In the genomic region with DNA sequence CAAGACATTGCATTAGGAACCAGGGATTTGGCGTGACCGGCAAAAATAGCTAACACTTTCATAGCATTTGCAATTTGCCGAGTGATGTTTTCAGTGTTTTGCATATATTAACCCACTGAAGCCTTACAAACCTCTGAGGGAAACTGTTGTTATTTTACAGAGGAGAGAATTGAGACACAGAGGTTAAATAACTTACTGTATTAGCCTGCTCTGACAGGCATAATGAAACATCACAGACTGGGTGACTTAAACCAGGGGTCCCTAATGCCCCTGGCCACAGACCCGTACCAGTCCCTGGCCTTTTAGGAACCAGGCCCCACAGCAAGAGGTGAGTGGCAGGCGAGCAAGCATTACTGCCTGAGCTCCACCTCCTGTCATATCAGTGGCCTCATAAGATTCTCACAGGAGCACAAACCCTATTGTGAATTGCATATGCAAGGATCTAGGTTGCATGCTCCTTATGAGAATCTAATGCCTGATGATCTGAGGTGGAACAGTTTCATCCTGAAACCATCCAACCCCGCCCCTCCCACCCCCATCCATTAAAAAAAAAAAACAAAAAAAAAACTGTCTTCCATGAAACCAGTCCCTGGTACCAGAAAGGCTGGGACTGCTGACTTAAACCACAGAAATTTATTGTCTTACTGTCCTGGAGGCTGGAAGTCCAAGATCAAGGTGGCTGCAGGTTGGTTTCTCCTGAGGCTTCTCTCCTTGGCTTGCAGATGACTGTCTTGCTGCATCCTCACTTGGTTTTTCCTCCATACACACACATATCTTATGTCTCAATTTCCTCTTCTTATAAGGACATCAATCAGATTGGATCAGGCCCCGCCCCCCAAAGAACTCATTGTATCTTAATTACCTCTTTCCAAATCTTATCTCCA, we compare ENCODE assay signal across 13 cellular contexts.
DNase-seq lines count a peak whose midpoint lies in the region; ATAC-seq and TF ChIP-seq lines count a peak whose summit lies in the region.
"Had no signal": no experiment of that assay in that cellular context is flagged by ENCODE, and none has a peak within 500 bp of the region (broad histone marks: within the 10 kb centered on the region; RNA-seq: fewer than 3 reads in every experiment).

No MANE protein-coding gene starts in this region.

- peak overlapping the region; percentile 12 for H3K4me3 Mint-ChIP-seq in CD4-positive, alpha-beta T cell
- peak overlapping the region; percentile 41 to 84 (median 66) for H3K4me3 Mint-ChIP-seq in IgD-negative memory B cell

- no peaks in the 10 kb centered on the region for H3K9me3 ChIP-seq in CD4-positive, alpha-beta T cell (ENCODE audit: control insufficient read depth, low read length)
- H3K9me3 ChIP-seq: esophagus squamous epithelium had no signal

- ATAC-seq in CD4-positive, alpha-beta T cell (ENCODE audit: poor library complexity): no peak
- ATAC-seq in GM18867 (IDR thresholded peaks at IDR 0.05; ENCODE audit: unreplicated experiment) (peak; percentile 48), GM21825 (IDR thresholded peaks at IDR 0.05; ENCODE audit: unreplicated experiment) (peak; percentile 32), Right ventricle myocardium inferior (no peak)

- intact Hi-C loops in CD4-positive, alpha-beta T cell (cut with DNase I, micrococcal nuclease): no loop called here
- intact Hi-C loops in Right ventricle myocardium inferior (cut with DNase I): no loop called here

- CTCF ChIA-PET in CD4-positive, alpha-beta T cell (lab: Charles Lee): no interaction called here

- H3K27me3 Mint-ChIP-seq in CD4-positive, alpha-beta T cell: no peaks in the 10 kb centered on the region
- no peaks in the 10 kb centered on the region for H3K27me3 Mint-ChIP-seq in IgD-negative memory B cell

- H3K36me3 Mint-ChIP-seq in CD4-positive, alpha-beta T cell (ENCODE audit: low read depth): peaks cover 6% of the 10 kb centered on the region
- peaks cover 4% of the 10 kb centered on the region for H3K36me3 Mint-ChIP-seq in IgD-negative memory B cell

- DNase-seq in CD4-positive, alpha-beta T cell: no peak
- DNase-seq in MV-4-11 (lab: John Stamatoyannopoulos, UW): no peak
- no peak for DNase-seq in NK-92 (lab: John Stamatoyannopoulos, UW; ENCODE audit: unreplicated experiment)
- DNase-seq in OCI-M1 (lab: John Stamatoyannopoulos, UW): no peak
- DNase-seq in Right ventricle myocardium inferior (ENCODE audit: missing footprints): no peak
- DNase-seq: activated CD8-positive, alpha-beta memory T cell treated with anti-CD3 and anti-CD28 coated beads, Interleukin-2, amount 50 U/mL, for 4 hours; esophagus squamous epithelium; NCI-H1048; stimulated activated CD4-positive, alpha-beta T cell treated with anti-CD3 and anti-CD28 coated beads, Interleukin-15, amount 100 ng/mL, for 24 hours had no signal

- no peak overlapping the region for H3K27ac ChIP-seq in CD4-positive, alpha-beta T cell (ENCODE audit: low read depth, low read length)
- H3K27ac ChIP-seq: esophagus squamous epithelium, HL-60 had no signal

- peak overlapping the region; percentile 78 for H3K27ac Mint-ChIP-seq in CD4-positive, alpha-beta T cell
- peak overlapping the region in 2 of 3 donors; percentile 23 to 67 for H3K27ac Mint-ChIP-seq in IgD-negative memory B cell

- POLR2A ChIA-PET in CD4-positive, alpha-beta T cell (lab: Charles Lee): no interaction called here

- H3K27me3 ChIP-seq in CD4-positive, alpha-beta T cell (ENCODE audit: control insufficient read depth, insufficient read depth, low read length): no peaks in the 10 kb centered on the region
- H3K27me3 ChIP-seq: esophagus squamous epithelium had no signal

- TF ChIP-seq CTCF in CD4-positive, alpha-beta T cell (IDR thresholded peaks at IDR 0.05): no peak

- H3K9me3 Mint-ChIP-seq in CD4-positive, alpha-beta T cell: no peaks in the 10 kb centered on the region
- H3K9me3 Mint-ChIP-seq in IgD-negative memory B cell: no peaks in the 10 kb centered on the region

- peaks cover 67% of the 10 kb centered on the region for H3K4me1 Mint-ChIP-seq in CD4-positive, alpha-beta T cell (ENCODE audit: low read depth)
- H3K4me1 Mint-ChIP-seq in IgD-negative memory B cell: peaks cover 43 to 47% (median 45%) of the 10 kb centered on the region in 3 donors

Comparison
In these comparisons a context has a peak if more than half of its experiments do, and no peak if none do; other contexts are left out.
1. ATAC-seq: peak in GM18867 (single experiment) and GM21825 (single experiment); none in CD4-positive, alpha-beta T cell (single experiment) and Right ventricle myocardium inferior (single experiment).